In the genomic region with DNA sequence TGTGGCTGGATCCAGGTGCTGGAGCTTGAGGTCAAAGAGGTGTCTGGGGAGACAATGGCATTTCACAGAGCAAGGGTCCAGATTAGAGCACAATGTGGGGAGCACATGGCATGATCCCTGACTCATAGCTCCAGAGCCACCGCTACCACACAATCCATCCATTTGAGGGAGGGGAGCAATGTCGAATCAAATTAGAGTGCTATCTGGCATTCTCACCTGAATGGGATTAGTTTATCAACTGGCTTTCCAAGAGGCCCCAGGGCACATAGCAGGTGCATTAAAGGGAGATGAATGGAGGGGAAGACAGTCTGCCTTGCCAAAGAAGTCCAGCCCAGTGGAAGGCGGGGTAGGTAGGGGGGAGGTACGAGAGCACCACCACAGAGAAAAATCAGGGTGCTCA, we compare ENCODE assay signal across 20 cellular contexts.
DNase-seq lines count a peak whose midpoint lies in the region; ATAC-seq and TF ChIP-seq lines count a peak whose summit lies in the region.
"Had no signal": no experiment of that assay in that cellular context is flagged by ENCODE, and none has a peak within 500 bp of the region (broad histone marks: within the 10 kb centered on the region; RNA-seq: fewer than 3 reads in every experiment).

No MANE protein-coding gene starts in this region.

- intact Hi-C loops in Panc1 (cut with micrococcal nuclease; ENCODE audit: unreplicated experiment), result no loop called here
- intact Hi-C loops in transverse colon (cut with DNase I; ENCODE audit: low total_unique reads), result no loop called here
- intact Hi-C loops in left lung (cut with DNase I), result no loop called here
- intact Hi-C loops in stomach (cut with DNase I; ENCODE audit: low total_unique reads), result no loop called here

- H3K36me3 ChIP-seq in Panc1 (ENCODE audit: control insufficient read depth, insufficient read depth, low read length) (no peaks in the 10 kb centered on the region), mucosa of rectum (ENCODE audit: control insufficient read depth in 2 of 2, insufficient read depth in 2 of 2, low read length in 2 of 2) (no peaks in the 10 kb centered on the region), transverse colon (no peaks in the 10 kb centered on the region), left lung (no peaks in the 10 kb centered on the region), stomach (no peaks in the 10 kb centered on the region)

- no peak for TF ChIP-seq POLR2A in transverse colon (IDR thresholded peaks at IDR 0.05)
- no peak for TF ChIP-seq POLR2A in stomach (IDR thresholded peaks at IDR 0.05)

- TF ChIP-seq EP300 in transverse colon (IDR thresholded peaks at IDR 0.05; ENCODE audit: low read depth) (no peak), stomach (IDR thresholded peaks at IDR 0.05) (no peak)

- H3K27ac ChIP-seq in Panc1 (ENCODE audit: low read length), result peak overlapping the region; percentile 94
- peak overlapping the region; percentile 83 to 92 for H3K27ac ChIP-seq in mucosa of rectum (ENCODE audit: low read depth in 2 of 2, low read length in 2 of 2)
- H3K27ac ChIP-seq in transverse colon, result peak overlapping the region; percentile 81 to 91 (median 82)
- H3K27ac ChIP-seq in left lung, result no peak overlapping the region
- no peak overlapping the region for H3K27ac ChIP-seq in stomach

- H3K4me1 ChIP-seq in Panc1 (ENCODE audit: control insufficient read depth, insufficient read depth, low read length) (peaks cover 33% of the 10 kb centered on the region), mucosa of rectum (ENCODE audit: control insufficient read depth in 2 of 2, insufficient read depth in 2 of 2, low read length in 2 of 2) (peaks cover 76 to 91% of the 10 kb centered on the region in 2 donors), transverse colon (peaks cover 30 to 92% (median 62%) of the 10 kb centered on the region in 4 donors), left lung (no peaks in the 10 kb centered on the region), stomach (peaks cover 0 to 33% (median 16%) of the 10 kb centered on the region in 4 donors)

- ATAC-seq in Panc1, result no peak
- ATAC-seq in GM18868 (IDR thresholded peaks at IDR 0.05; ENCODE audit: unreplicated experiment), result no peak
- no peak for ATAC-seq in left lung
- no peak for ATAC-seq in HG02588 (IDR thresholded peaks at IDR 0.05; ENCODE audit: unreplicated experiment)
- ATAC-seq: CD8-positive, alpha-beta T cell; GM12878; GM23338; HCT116 had no signal

- H3K4me3 ChIP-seq in Panc1 (ENCODE audit: low read depth in 2 of 2, low read length in 2 of 2) (no peak overlapping the region), mucosa of rectum (ENCODE audit: low read length in 2 of 2) (no peak overlapping the region), transverse colon (no peak overlapping the region), left lung (no peak overlapping the region), stomach (no peak overlapping the region)
- H3K4me3 ChIP-seq: GM12878, GM23338 had no signal

- BruUV-seq in Panc1 (replicated peaks; lab: Mats Ljungman, UMichigan), result no TSS peak

- no peaks in the 10 kb centered on the region for H3K27me3 ChIP-seq in Panc1 (ENCODE audit: control insufficient read depth, insufficient read depth, low read length)
- H3K27me3 ChIP-seq in mucosa of rectum (ENCODE audit: control insufficient read depth in 2 of 2, insufficient read depth in 2 of 2, low read length in 2 of 2), result no peaks in the 10 kb centered on the region
- no peaks in the 10 kb centered on the region for H3K27me3 ChIP-seq in transverse colon
- H3K27me3 ChIP-seq in left lung, result no peaks in the 10 kb centered on the region
- H3K27me3 ChIP-seq in stomach, result peaks cover 0 to 4% (median 0%) of the 10 kb centered on the region in 3 donors

- POLR2A ChIA-PET in Panc1 (lab: Charles Lee), result no interaction called here

- 35 to 55% methylated on average over 3 to 4 of the region's 4 CpGs for WGBS in transverse colon (ENCODE audit: low coverage in 1 of 2), 2 donors
- 61 to 88% (median 82%) methylated on average over 4 of the region's 4 CpGs for WGBS in stomach, 5 donors

- DNase-seq in NCI-H146 (lab: John Stamatoyannopoulos, UW), result peak; percentile 46
- no peak for DNase-seq in Panc1 (ENCODE audit: low read depth, low spot score)
- no peak for DNase-seq in transverse colon
- DNase-seq in left lung, result no peak
- no peak for DNase-seq in stomach
- DNase-seq: C1 segment of cervical spinal cord; CD4-positive, CD25-positive, alpha-beta regulatory T cell; CD8-positive, alpha-beta T cell; DMS 273 treated with DMSO at 0.1 percent for 48 hours; DMS79; EL; GDM1; H9; HFFc6 had no signal

- TF ChIP-seq CTCF in Panc1 (IDR thresholded peaks at IDR 0.05), result no peak
- no peak for TF ChIP-seq CTCF in transverse colon (IDR thresholded peaks at IDR 0.05)
- TF ChIP-seq CTCF in left lung (IDR thresholded peaks at IDR 0.05), result no peak
- no peak for TF ChIP-seq CTCF in stomach (IDR thresholded peaks at IDR 0.05)

- no peaks in the 10 kb centered on the region for H3K9me3 ChIP-seq in Panc1 (ENCODE audit: control insufficient read depth, insufficient read depth, low read depth, low read length)
- no peaks in the 10 kb centered on the region for H3K9me3 ChIP-seq in mucosa of rectum (ENCODE audit: control insufficient read depth in 2 of 2, low read length in 2 of 2)
- no peaks in the 10 kb centered on the region for H3K9me3 ChIP-seq in transverse colon
- H3K9me3 ChIP-seq in left lung, result no peaks in the 10 kb centered on the region
- no peaks in the 10 kb centered on the region for H3K9me3 ChIP-seq in stomach

- peak overlapping the region in 1 of 2 donors; percentile 14 for H3K9ac ChIP-seq in mucosa of rectum (ENCODE audit: low read depth in 1 of 2, low read length in 2 of 2)

- in situ Hi-C loops in Panc1 (cut with HindIII; ENCODE audit: low pct_unique_long_range_greater_than_20kb, low sequenced_read_pairs), result no loop called here
- in situ Hi-C loops in transverse colon (cut with MboI; ENCODE audit: low pct_ligation_motif_present in 1 of 4, low pct_unique_long_range_greater_than_20kb in 1 of 4, low sequenced_read_pairs in 3 of 4), result loop anchor here in 1 of 4 donors (10.0 kb wide), 1 partner anchor 1020 kb away; no protein-coding TSS in a partner anchor

- CTCF ChIA-PET in Panc1 (lab: Charles Lee), result interaction anchor here (1.0 kb wide), 1 partner anchor 8 kb away, joined by 4 read pairs; no protein-coding TSS in a partner anchor

Comparison
In these comparisons a context has a peak if more than half of its experiments do, and no peak if none do; other contexts are left out.
1. H3K27ac ChIP-seq: peak in Panc1 (single experiment), mucosa of rectum (2 of 2) and transverse colon (4 of 4); none in left lung (0 of 2) and stomach (0 of 5).